Comparison of ENCODE assay signal across 21 cellular contexts in genomic region chr15:83970290-83970890, GRCh38.
"Had no signal": no experiment of that assay in that cellular context is flagged by ENCODE, and none has a peak within 500 bp of the region (broad histone marks: within the 10 kb centered on the region; RNA-seq: fewer than 3 reads in every experiment).

No MANE protein-coding gene starts in this region.

- H3K4me3 ChIP-seq: breast epithelium, esophagus squamous epithelium, mucosa of descending colon, neural progenitor cell, tibial artery had no signal

- ATAC-seq: activated CD8-positive, alpha-beta T cell treated with anti-CD3 and anti-CD28 coated beads for 36 hours; activated T-cell treated with anti-CD3 and anti-CD28 coated beads, Interleukin-2, amount 50 U/mL, for 4 hours; foreskin keratinocyte; mucosa of descending colon; stimulated activated naive CD8-positive, alpha-beta T cell treated with anti-CD3 and anti-CD28 coated beads, Interleukin-15, Interleukin-2, amounts not matched to agents 100 U/mL and 50 U/mL, for 24 hours had no signal

- H3K27me3 Mint-ChIP-seq: activated CD4-positive, alpha-beta T cell treated with anti-CD3 and anti-CD28 coated beads, Interleukin-2, amount 10 ng/mL, durations not matched to agents 24 days and 14 days; activated CD8-positive, alpha-beta T cell treated with anti-CD3 and anti-CD28 coated beads for 36 hours; dendritic cell treated with granulocyte-macrophage colony-stimulating factor and Interleukin-4, amounts not matched to agents 40 ng/mL and 50 ng/mL, for 4 days had no signal

- H3K27me3 ChIP-seq: breast epithelium, esophagus squamous epithelium, foreskin keratinocyte, neural progenitor cell, tibial artery had no signal

- H3K36me3 ChIP-seq: breast epithelium, esophagus squamous epithelium, neural progenitor cell, tibial artery had no signal

- H3K9ac ChIP-seq: neural progenitor cell had no signal

- H3K4me3 Mint-ChIP-seq: activated CD4-positive, alpha-beta T cell treated with anti-CD3 and anti-CD28 coated beads, Interleukin-2, amount 10 ng/mL, durations not matched to agents 24 days and 14 days; activated CD8-positive, alpha-beta T cell treated with anti-CD3 and anti-CD28 coated beads for 36 hours; activated naive CD4-positive, alpha-beta T cell treated with anti-CD3 and anti-CD28 coated beads for 36 hours; activated T-cell treated with anti-CD3 and anti-CD28 coated beads, Interleukin-2, amount 50 U/mL, for 4 hours; dendritic cell treated with granulocyte-macrophage colony-stimulating factor and Interleukin-4, amounts not matched to agents 40 ng/mL and 50 ng/mL, for 4 days; naive B cell; neural progenitor cell; T-helper 1 cell treated with Interleukin-12 subunit alpha and Interleukin-12 subunit beta and Interleukin-4 antibody, amounts not matched to agents 30 μg/mL and 1 μg/mL, for 36 hours had no signal

- H3K27ac ChIP-seq: breast epithelium, esophagus squamous epithelium, foreskin keratinocyte, neural progenitor cell, tibial artery had no signal

- H3K27ac Mint-ChIP-seq: activated CD4-positive, alpha-beta T cell treated with anti-CD3 and anti-CD28 coated beads, Interleukin-2, amount 10 ng/mL, durations not matched to agents 24 days and 14 days; activated CD8-positive, alpha-beta T cell treated with anti-CD3 and anti-CD28 coated beads for 36 hours; activated naive CD4-positive, alpha-beta T cell treated with anti-CD3 and anti-CD28 coated beads for 36 hours; dendritic cell treated with granulocyte-macrophage colony-stimulating factor and Interleukin-4, amounts not matched to agents 40 ng/mL and 50 ng/mL, for 4 days; naive B cell; neural progenitor cell; T-helper 1 cell treated with Interleukin-12 subunit alpha and Interleukin-12 subunit beta and Interleukin-4 antibody, amounts not matched to agents 30 μg/mL and 1 μg/mL, for 36 hours had no signal

- H3K36me3 Mint-ChIP-seq: naive B cell, neural progenitor cell had no signal

- H3K9me3 Mint-ChIP-seq: dendritic cell treated with granulocyte-macrophage colony-stimulating factor and Interleukin-4, amounts not matched to agents 40 ng/mL and 50 ng/mL, for 4 days had no signal

- DNase-seq: activated CD4-positive, alpha-beta T cell treated with anti-CD3 and anti-CD28 coated beads, Interleukin-2, amount 10 ng/mL, durations not matched to agents 24 days and 14 days; activated CD8-positive, alpha-beta memory T cell treated with anti-CD3 and anti-CD28 coated beads, Interleukin-2, amount 50 U/mL, for 4 hours; activated CD8-positive, alpha-beta T cell treated with anti-CD3 and anti-CD28 coated beads for 36 hours; activated naive CD4-positive, alpha-beta T cell treated with anti-CD3 and anti-CD28 coated beads for 36 hours; activated T-cell treated with anti-CD3 and anti-CD28 coated beads, Interleukin-2, amount 50 U/mL, for 4 hours; effector CD8-positive, alpha-beta T cell; esophagus squamous epithelium; foreskin keratinocyte; glutamatergic neuron; mesenchymal stem cell; mucosa of descending colon; naive B cell; stimulated activated CD4-positive, alpha-beta T cell treated with anti-CD3 and anti-CD28 coated beads, Interleukin-12 subunit alpha, Interleukin-12 subunit beta, amount 100 ng/mL, for 4 hours; stimulated activated CD4-positive, alpha-beta T cell treated with anti-CD3 and anti-CD28 coated beads, Interleukin-2, amount 100 ng/mL, for 24 hours; stimulated activated naive CD8-positive, alpha-beta T cell treated with anti-CD3 and anti-CD28 coated beads, Interleukin-15, Interleukin-2, amounts not matched to agents 100 U/mL and 50 U/mL, for 24 hours; substantia nigra; tibial artery had no signal

- H3K4me1 ChIP-seq: breast epithelium, esophagus squamous epithelium, foreskin keratinocyte, neural progenitor cell, tibial artery had no signal

- H3K4me1 Mint-ChIP-seq: activated CD4-positive, alpha-beta T cell treated with anti-CD3 and anti-CD28 coated beads, Interleukin-2, amount 10 ng/mL, durations not matched to agents 24 days and 14 days; naive B cell; neural progenitor cell had no signal
